Comparison of ENCODE assay signal across 1 cellular context in genomic region chr14:86897704-86898513, GRCh38.
TF ChIP-seq lines count a peak whose summit lies in the region.

No MANE protein-coding gene starts in this region.

TF ChIP-seq in HepG2, 621 proteins besides CTCF, POLR2A, EP300 and RAD21 (continued from another document and continues in another):
- TF ChIP-seq HNF1A (IDR thresholded peaks at IDR 0.05; ENCODE audit: low read depth) (peak; percentile 97), HNF1A (CRISPR knock-in tag; IDR thresholded peaks at IDR 0.05; ENCODE audit: borderline replicate concordance) (peak; percentile 97), MLX (CRISPR knock-in tag; IDR thresholded peaks at IDR 0.05) (no peak), MED13 (CRISPR knock-in tag; IDR thresholded peaks at IDR 0.05) (0 out of 2 replicates have a peak, but pooled peaks have one; percentile 55), AGO1 (IDR thresholded peaks at IDR 0.05; ENCODE audit: low read depth, low read length, poor library complexity, severe bottlenecking) (no peak), ZFP37 (CRISPR knock-in tag; IDR thresholded peaks at IDR 0.05; ENCODE audit: borderline replicate concordance) (no peak), ZNF720 (CRISPR knock-in tag; IDR thresholded peaks at IDR 0.05) (no peak), BATF2 (CRISPR knock-in tag; IDR thresholded peaks at IDR 0.05) (no peak), ZNF362 (CRISPR knock-in tag; IDR thresholded peaks at IDR 0.05; ENCODE audit: borderline replicate concordance) (no peak), BRD4 (CRISPR knock-in tag; IDR thresholded peaks at IDR 0.05) (no peak), PRPF4 (IDR thresholded peaks at IDR 0.05; ENCODE audit: low read depth, low read length, poor library complexity, severe bottlenecking) (no peak), NR3C1 (CRISPR knock-in tag; IDR thresholded peaks at IDR 0.05) (no peak), ZSCAN21 (CRISPR knock-in tag; IDR thresholded peaks at IDR 0.05; ENCODE audit: borderline replicate concordance) (peak; percentile 33; the same call in 1 of the 2 replicates), AKNA (CRISPR knock-in tag; IDR thresholded peaks at IDR 0.05; ENCODE audit: borderline replicate concordance) (no peak), MLXIP (CRISPR knock-in tag; IDR thresholded peaks at IDR 0.05; ENCODE audit: borderline replicate concordance) (0 out of 2 replicates have a peak, but pooled peaks have one; percentile 55), RARA (CRISPR knock-in tag; IDR thresholded peaks at IDR 0.05) (peak; percentile 43; the same call in 1 of the 2 replicates), FOXA3 (CRISPR knock-in tag; IDR thresholded peaks at IDR 0.05) (peak; percentile 60), RXRB (CRISPR knock-in tag; IDR thresholded peaks at IDR 0.05; ENCODE audit: borderline replicate concordance) (peak; percentile 63), SOX13 (IDR thresholded peaks at IDR 0.05) (no peak), SOX13 (CRISPR knock-in tag; conservative IDR thresholded peaks at IDR 0.05 in 1 of 2, IDR thresholded peaks at IDR 0.05 in 1 of 2) (peak in 1 of 2 experiments; percentile 85; a peak in 2 of 4 replicates), ZNF644 (CRISPR knock-in tag; IDR thresholded peaks at IDR 0.05; ENCODE audit: low read depth) (peak; percentile 45; the same call in 1 of the 2 replicates), FOXK1 (CRISPR knock-in tag; IDR thresholded peaks at IDR 0.05; ENCODE audit: borderline replicate concordance, low read depth) (0 out of 2 replicates have a peak, but pooled peaks have one; percentile 21), PBX3 (CRISPR knock-in tag; IDR thresholded peaks at IDR 0.05; ENCODE audit: borderline replicate concordance) (no peak), ARNT2 (CRISPR knock-in tag; IDR thresholded peaks at IDR 0.05; ENCODE audit: low read depth) (no peak), THAP8 (CRISPR knock-in tag; IDR thresholded peaks at IDR 0.05; ENCODE audit: borderline replicate concordance) (no peak), SIX4 (CRISPR knock-in tag; IDR thresholded peaks at IDR 0.05) (peak; percentile 81), REL (CRISPR knock-in tag; conservative IDR thresholded peaks at IDR 0.05) (no peak), NONO (IDR thresholded peaks at IDR 0.05) (no peak), NONO (CRISPR knock-in tag; conservative IDR thresholded peaks at IDR 0.05) (0 out of 2 replicates have a peak, but pooled peaks have one; percentile 28), RFXANK (CRISPR knock-in tag; IDR thresholded peaks at IDR 0.05) (no peak), ZNF776 (CRISPR knock-in tag; IDR thresholded peaks at IDR 0.05) (no peak), ZBTB46 (CRISPR knock-in tag; IDR thresholded peaks at IDR 0.05; ENCODE audit: borderline replicate concordance) (no peak), REST (IDR thresholded peaks at IDR 0.05; ENCODE audit: borderline replicate concordance in 1 of 2, low read depth in 1 of 2, low read length in 2 of 2) (no peak), KAT2B (IDR thresholded peaks at IDR 0.05; ENCODE audit: borderline replicate concordance, low read depth, low read length) (peak; percentile 99), PHF20 (CRISPR knock-in tag; IDR thresholded peaks at IDR 0.05) (no peak)
